ENCODE assay signal across 27 cellular contexts in the genomic region with DNA sequence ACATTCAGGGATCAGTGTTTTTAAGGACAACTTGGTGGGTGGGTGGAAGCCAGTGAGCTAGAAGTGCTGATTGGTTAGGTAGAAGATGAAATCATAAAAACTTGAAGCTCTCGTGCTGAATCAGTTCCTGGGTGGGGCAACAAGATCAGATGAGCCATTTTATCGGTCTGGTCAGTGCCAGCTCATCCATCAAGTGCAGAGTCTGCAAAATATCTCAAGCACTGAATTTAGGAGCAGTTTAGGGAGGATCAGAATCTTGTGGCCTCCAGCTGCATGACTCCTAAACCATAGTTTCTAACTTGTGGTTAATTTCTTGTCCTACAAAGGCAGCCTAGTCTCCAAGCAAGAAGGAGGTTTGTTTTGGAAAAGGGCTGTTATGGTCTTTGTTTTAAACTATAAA.
DNase-seq lines count a peak whose midpoint lies in the region; ATAC-seq, FAIRE-seq and TF ChIP-seq lines count a peak whose summit lies in the region.
"Had no signal": no experiment of that assay in that cellular context is flagged by ENCODE, and none has a peak within 500 bp of the region (broad histone marks: within the 10 kb centered on the region; RNA-seq: fewer than 3 reads in every experiment).

No MANE protein-coding gene starts in this region.

- 16% methylated on average over 2 of the region's 2 CpGs for whole genome bisulfite sequencing in mammary epithelial cell (ENCODE audit: low coverage, missing lambda C conversion rate)

- CTCF ChIA-PET in mammary epithelial cell (lab: Charles Lee; ENCODE audit: low non-redundant PET) = no interaction called here

- H3K79me2 ChIP-seq in DND-41 (ENCODE audit: insufficient read depth, low read length) (no peaks in the 10 kb centered on the region), mammary epithelial cell (ENCODE audit: insufficient read depth, low read length) (no peaks in the 10 kb centered on the region)

- H3K27ac ChIP-seq in DND-41 (ENCODE audit: low read length) (peak overlapping the region; percentile 19; the same call in 1 of the 2 replicates), mammary epithelial cell (ENCODE audit: insufficient read depth, low read depth, low read length) (no peak overlapping the region), foreskin keratinocyte (no peak overlapping the region), coronary artery (no peak overlapping the region)
- H3K27ac ChIP-seq: HL-60, left lung, psoas muscle, sigmoid colon, thoracic aorta had no signal

- H3K4me3 ChIP-seq in DND-41 (ENCODE audit: low read depth in 1 of 2, low read length in 2 of 2) = no peak overlapping the region
- no peak overlapping the region for H3K4me3 ChIP-seq in mammary epithelial cell (replicated peaks in 1 of 3; ENCODE audit: insufficient read depth in 1 of 3, low read depth in 2 of 3, low read length in 3 of 3)
- no peak overlapping the region for H3K4me3 ChIP-seq in coronary artery
- H3K4me3 ChIP-seq: left lung, psoas muscle, sigmoid colon, thoracic aorta had no signal

- ATAC-seq in DND-41 (ENCODE audit: insufficient read depth, low read depth) (peak; percentile 71), foreskin keratinocyte (no peak), GM18870 (IDR thresholded peaks at IDR 0.05; ENCODE audit: unreplicated experiment) (no peak)
- ATAC-seq: CD8-positive, alpha-beta T cell; left lung; natural killer cell; psoas muscle; stimulated activated naive CD8-positive, alpha-beta T cell treated with anti-CD3 and anti-CD28 coated beads, Interleukin-15, Interleukin-2, amounts not matched to agents 100 U/mL and 50 U/mL, for 24 hours had no signal

- in situ Hi-C loops in mammary epithelial cell (cut with MboI; ENCODE audit: low sequenced_read_pairs in 2 of 2) = no loop called here

- no peaks in the 10 kb centered on the region for H3K36me3 ChIP-seq in DND-41 (ENCODE audit: insufficient read depth, low read length)
- no peaks in the 10 kb centered on the region for H3K36me3 ChIP-seq in mammary epithelial cell (ENCODE audit: insufficient read depth, low read length)
- H3K36me3 ChIP-seq: left lung, sigmoid colon, thoracic aorta had no signal

- dilution Hi-C loops in mammary epithelial cell (cut with HindIII; ENCODE audit: low sequenced_read_pairs) = no loop called here

- H3K4me2 ChIP-seq in DND-41 (ENCODE audit: insufficient read depth, low read length) (no peak overlapping the region), mammary epithelial cell (ENCODE audit: insufficient read depth, low read depth, low read length) (no peak overlapping the region)

- H4K20me1 ChIP-seq in DND-41 (ENCODE audit: insufficient read depth, low read length) = no peaks in the 10 kb centered on the region
- H4K20me1 ChIP-seq in mammary epithelial cell (ENCODE audit: insufficient read depth, low read length) = no peaks in the 10 kb centered on the region

- H2AFZ ChIP-seq in DND-41 (ENCODE audit: low read depth, low read length) (peak overlapping the region; percentile 34; the same call in 1 of the 2 replicates), mammary epithelial cell (ENCODE audit: low read depth, low read length) (peak overlapping the region; percentile 54)

- no peak for FAIRE-seq in frontal cortex (lab: Jason Lieb, UNC)
- FAIRE-seq: A204.1, G401.6, islet of Langerhans had no signal

- H3K4me1 ChIP-seq in DND-41 (ENCODE audit: insufficient read depth, low read length) (peaks cover 19% of the 10 kb centered on the region), mammary epithelial cell (ENCODE audit: insufficient read depth, low read length) (no peaks in the 10 kb centered on the region), foreskin keratinocyte (no peaks in the 10 kb centered on the region)
- H3K4me1 ChIP-seq: left lung, psoas muscle, sigmoid colon had no signal

- H3K9me3 ChIP-seq in DND-41 (ENCODE audit: insufficient read depth, low read length, severe bottlenecking) = no peaks in the 10 kb centered on the region
- no peaks in the 10 kb centered on the region for H3K9me3 ChIP-seq in mammary epithelial cell (replicated peaks; ENCODE audit: insufficient read depth, low read length)
- H3K9me3 ChIP-seq: left lung, psoas muscle, sigmoid colon, thoracic aorta had no signal

- intact Hi-C loops in mammary epithelial cell (cut with micrococcal nuclease) = no loop called here

- peak; percentile 17 for DNase-seq in DND-41
- peak; percentile 24 for DNase-seq in M059J (ENCODE audit: low read depth)
- peak; percentile 86 for DNase-seq in mammary epithelial cell
- peak; percentile 1 to 42 for DNase-seq in foreskin keratinocyte
- no peak for DNase-seq in coronary artery (ENCODE audit: low spot score)
- DNase-seq in frontal cortex (ENCODE audit: low spot score in 2 of 2) = no peak
- no peak for DNase-seq in SIG-M5 (lab: John Stamatoyannopoulos, UW)
- DNase-seq: activated CD4-positive, alpha-beta T cell treated with anti-CD3 and anti-CD28 coated beads, Interleukin-2, amount 10 ng/mL, durations not matched to agents 24 days and 14 days; activated naive CD4-positive, alpha-beta T cell treated with Interleukin-2 at 50 U/mL for 16 hours; activated T-cell treated with anti-CD3 and anti-CD28 coated beads, Interleukin-2, amount 50 U/mL, for 48 hours; CD8-positive, alpha-beta T cell; H7; hypothalamus; left lung; natural killer cell; NCI-H1694; occipital lobe; psoas muscle; SHP77 treated with DMSO at 0.1 percent for 48 hours; sigmoid colon; stimulated activated naive CD8-positive, alpha-beta T cell treated with anti-CD3 and anti-CD28 coated beads, Interleukin-15, Interleukin-2, amounts not matched to agents 100 U/mL and 50 U/mL, for 24 hours had no signal

- no TSS peak for BruUV-seq in mammary epithelial cell (replicated peaks; lab: Mats Ljungman, UMichigan)

- H3K27me3 ChIP-seq in DND-41 (ENCODE audit: insufficient read depth, low read length, poor library complexity) = no peaks in the 10 kb centered on the region
- H3K27me3 ChIP-seq in mammary epithelial cell (ENCODE audit: insufficient read depth, low read length) = peaks cover 2% of the 10 kb centered on the region
- H3K27me3 ChIP-seq in foreskin keratinocyte = no peaks in the 10 kb centered on the region
- H3K27me3 ChIP-seq: left lung, sigmoid colon had no signal

- H3K9ac ChIP-seq in DND-41 (ENCODE audit: low read depth, low read length) (no peak overlapping the region), mammary epithelial cell (ENCODE audit: insufficient read depth, low read length) (no peak overlapping the region)

- TF ChIP-seq CTCF in DND-41 (IDR thresholded peaks at IDR 0.05; ENCODE audit: borderline replicate concordance, extremely low read depth, low read length, poor library complexity, severe bottlenecking) (no peak), mammary epithelial cell (conservative IDR thresholded peaks at IDR 0.05 in 1 of 2, IDR thresholded peaks at IDR 0.05 in 1 of 2; ENCODE audit: extremely low read depth in 1 of 2, insufficient read depth in 1 of 2, low read depth in 1 of 2, low read length in 2 of 2) (no peak), foreskin keratinocyte (conservative IDR thresholded peaks at IDR 0.05) (no peak), coronary artery (IDR thresholded peaks at IDR 0.05) (no peak)

Comparison
In these comparisons a context has a peak if more than half of its experiments do, and no peak if none do; other contexts are left out.
1. DNase-seq: peak in DND-41 (single experiment), M059J (single experiment), mammary epithelial cell (single experiment) and foreskin keratinocyte (2 of 2); none in coronary artery (single experiment), frontal cortex (0 of 2) and SIG-M5 (single experiment).